In the genomic region with DNA sequence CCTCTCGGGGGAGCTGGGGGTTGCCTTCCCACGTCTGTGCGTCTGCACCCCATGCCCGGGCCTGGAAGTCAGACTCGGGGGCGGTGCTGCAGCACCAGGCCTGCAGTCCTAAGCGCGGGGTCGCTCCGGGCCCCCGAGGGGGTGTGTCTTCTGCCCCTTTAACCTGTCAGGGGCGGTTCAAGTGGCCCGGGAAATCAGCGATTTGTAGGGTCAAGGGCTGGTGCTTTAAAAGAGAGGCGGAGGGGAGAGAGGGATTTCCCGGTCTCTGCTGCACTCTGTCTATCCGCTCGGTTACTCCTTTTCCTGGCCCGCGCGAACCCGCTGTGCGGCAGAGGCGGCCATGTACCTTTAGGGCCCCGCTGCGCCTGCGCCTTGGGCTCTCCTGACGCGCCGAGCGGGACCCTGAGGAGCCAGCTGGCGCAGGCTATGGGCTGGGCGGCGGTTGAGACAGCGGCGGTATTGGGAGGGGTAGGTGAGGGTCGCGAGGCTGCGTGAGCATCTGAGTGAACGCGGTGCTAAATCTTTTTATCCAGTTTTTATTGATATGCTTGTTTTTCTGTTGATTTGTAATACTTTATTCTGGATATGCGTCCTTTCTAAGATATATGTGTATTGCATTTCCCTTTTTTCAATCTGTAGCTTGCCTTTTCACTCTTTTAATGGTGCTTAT, we compare ENCODE assay signal across 8 cellular contexts.
DNase-seq lines count a peak whose midpoint lies in the region; ATAC-seq and TF ChIP-seq lines count a peak whose summit lies in the region.
"Not testable (repeated sequence)": the region's sequence is repeated elsewhere in the genome, so short reads cannot be mapped to it uniquely, and the experiment has no call there.

No MANE protein-coding gene starts in this region.

- H3K9me3 Mint-ChIP-seq in effector memory CD8-positive, alpha-beta T cell, result not testable (repeated sequence)

- H3K4me3 ChIP-seq in AG10803 (ENCODE audit: low read length), result peak overlapping the region; percentile 42

- DNase-seq in AG10803 (ENCODE audit: low read depth) (peak; percentile 39), Kasumi-1 (lab: John Stamatoyannopoulos, UW) (peak; percentile 39 to 44), RPMI7951 (ENCODE audit: low read depth) (peak; percentile 6), activated T-cell treated with anti-CD3 and anti-CD28 coated beads for 24 hours (ENCODE audit: low read depth) (peak; percentile 64), medulla oblongata (ENCODE audit: extremely low spot score) (peak; percentile 27)
- peak; percentile 59 to 64 (median 60) for DNase-seq in effector memory CD8-positive, alpha-beta T cell
- DNase-seq in stimulated activated CD4-positive, alpha-beta T cell treated with anti-CD3 and anti-CD28 coated beads, Interleukin-2, amount 100 ng/mL, for 4 hours (ENCODE audit: low read depth), result peak; percentile 64

- not testable (repeated sequence) for H3K27me3 Mint-ChIP-seq in effector memory CD8-positive, alpha-beta T cell

- ATAC-seq in GM21526 (IDR thresholded peaks at IDR 0.05; ENCODE audit: low FRiP score, unreplicated experiment), result peak; percentile 88
- peak; percentile 100 for ATAC-seq in effector memory CD8-positive, alpha-beta T cell (replicated peaks)

- not testable (repeated sequence) for H3K4me1 Mint-ChIP-seq in effector memory CD8-positive, alpha-beta T cell (ENCODE audit: low read depth in 2 of 2)

- H3K4me3 Mint-ChIP-seq in effector memory CD8-positive, alpha-beta T cell, result peak overlapping the region; percentile 80 to 82

- H3K27ac Mint-ChIP-seq in effector memory CD8-positive, alpha-beta T cell, result peak overlapping the region; percentile 57 to 85

- not testable (repeated sequence) for H3K36me3 Mint-ChIP-seq in effector memory CD8-positive, alpha-beta T cell (ENCODE audit: insufficient read depth)

- TF ChIP-seq CTCF in AG10803 (conservative IDR thresholded peaks at IDR 0.05; ENCODE audit: low read length), result not testable (repeated sequence)

Comparison
In these comparisons a context has a peak if more than half of its experiments do, and no peak if none do; other contexts are left out.
1. Peak in every context shown above with its lines: DNase-seq, ATAC-seq and H3K4me3 ChIP-seq.
2. DNase-seq: peak in every context shown above with its lines; median percentile 64 in activated T-cell treated with anti-CD3 and anti-CD28 coated beads for 24 hours; 64 in stimulated activated CD4-positive, alpha-beta T cell treated with anti-CD3 and anti-CD28 coated beads, Interleukin-2, amount 100 ng/mL, for 4 hours; 60 in effector memory CD8-positive, alpha-beta T cell; 42 in Kasumi-1; 39 in AG10803; 27 in medulla oblongata; 6 in RPMI7951.